Comparison of ENCODE assay signal across 8 cellular contexts in the genomic region with DNA sequence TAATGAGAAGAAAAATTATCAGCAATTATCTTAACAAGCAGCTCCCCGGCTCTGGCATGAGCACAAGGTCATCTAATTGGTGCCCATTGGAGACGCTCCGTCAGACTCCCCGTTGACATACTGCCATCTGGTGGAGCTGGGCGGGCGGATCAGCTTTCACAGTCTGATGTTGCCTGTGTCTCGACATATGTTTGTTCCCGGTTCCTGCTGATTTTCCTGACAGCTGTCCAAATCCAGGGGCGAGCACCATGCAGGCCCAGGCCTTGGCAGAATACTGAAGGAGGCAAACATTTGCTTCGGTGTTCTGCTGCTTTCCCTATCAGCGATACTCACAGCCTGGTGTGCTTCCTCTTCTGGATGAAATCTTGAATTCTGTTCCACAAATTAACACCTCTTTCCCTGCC. TPM values are rescaled to one million over a fixed set of nuclear protein-coding genes. Genes with fewer than 3 reads are reported as not detected.
DNase-seq lines count a peak whose midpoint lies in the region; TF ChIP-seq lines count a peak whose summit lies in the region.

No MANE protein-coding gene starts in this region.

- H3K36me3 ChIP-seq in GM23248 (ENCODE audit: low read depth) (no peaks in the 10 kb centered on the region), MG63 (no peaks in the 10 kb centered on the region), ovary (no peaks in the 10 kb centered on the region), tibial artery (no peaks in the 10 kb centered on the region)

- TF ChIP-seq EP300 in ovary (IDR thresholded peaks at IDR 0.05): no peak

- H4K20me1 ChIP-seq in GM23248 (ENCODE audit: insufficient read depth): no peaks in the 10 kb centered on the region

- no peak overlapping the region for H3K9ac ChIP-seq in GM23248

- H3K9me2 ChIP-seq in GM23248 (ENCODE audit: insufficient read depth): no peaks in the 10 kb centered on the region

- no peak overlapping the region for H3K27ac ChIP-seq in GM23248
- H3K27ac ChIP-seq in ovary: no peak overlapping the region
- no peak overlapping the region for H3K27ac ChIP-seq in tibial artery

- H3K27me3 ChIP-seq in GM23248 (replicated peaks; ENCODE audit: insufficient read depth) (no peaks in the 10 kb centered on the region), MG63 (no peaks in the 10 kb centered on the region), ovary (no peaks in the 10 kb centered on the region), tibial artery (no peaks in the 10 kb centered on the region)

- H3K4me3 ChIP-seq in GM23248 (no peak overlapping the region), MG63 (no peak overlapping the region), ovary (no peak overlapping the region), tibial artery (no peak overlapping the region)

- H3K9me3 ChIP-seq in GM23248 (ENCODE audit: low read depth): no peaks in the 10 kb centered on the region
- no peaks in the 10 kb centered on the region for H3K9me3 ChIP-seq in MG63
- H3K9me3 ChIP-seq in ovary: no peaks in the 10 kb centered on the region
- H3K9me3 ChIP-seq in tibial artery: no peaks in the 10 kb centered on the region

- H3K4me1 ChIP-seq in GM23248 (ENCODE audit: insufficient read depth) (no peaks in the 10 kb centered on the region), ovary (ENCODE audit: insufficient read depth) (peaks cover 2% of the 10 kb centered on the region), tibial artery (no peaks in the 10 kb centered on the region)

- 0 to 2% methylated on average over 11 of the region's 11 CpGs for WGBS in GM23248 (ENCODE audit: low coverage in 1 of 2, low lambda C conversion rate in 2 of 2, missing lambda C conversion rate in 2 of 2), 2 experiments
- WGBS in ovary, 3 donors: 1% methylated on average over 11 of the region's 11 CpGs

- in situ Hi-C loops in GM23248 (cut with MboI): loop anchor here (5.0 kb wide), 1 partner anchor 450 kb away; no protein-coding TSS in a partner anchor

- no peaks in the 10 kb centered on the region for H3F3A ChIP-seq in GM23248 (ENCODE audit: insufficient read depth)

- TF ChIP-seq POLR2A in ovary (IDR thresholded peaks at IDR 0.05): no peak

- no peaks in the 10 kb centered on the region for H3K79me2 ChIP-seq in GM23248 (ENCODE audit: insufficient read depth)

- TF ChIP-seq CTCF in ovary (IDR thresholded peaks at IDR 0.05) (peak; percentile 63 to 74 (median 63)), tibial artery (IDR thresholded peaks at IDR 0.05) (peak; percentile 79 to 80)

- H2AFZ ChIP-seq in GM23248: peak overlapping the region; percentile 61; the same call in 1 of the 2 replicates

- no peak overlapping the region for H3K4me2 ChIP-seq in GM23248 (ENCODE audit: unreplicated experiment)

- intact Hi-C loops in ovary (cut with DNase I) (loop anchor here (1.0 to 5.0 kb wide), 3 partner anchors 47 to 215 kb away; no protein-coding TSS in a partner anchor), tibial artery (cut with DNase I; ENCODE audit: low total_unique reads) (loop anchor here (5.0 to 10.0 kb wide), 2 partner anchors 97 to 210 kb away; no protein-coding TSS in a partner anchor)

- DNase-seq in DMS79 (lab: John Stamatoyannopoulos, UW) (peak; percentile 82), GM23248 (peak; percentile 80), MG63 (peak; percentile 80), SHP77 (lab: John Stamatoyannopoulos, UW) (peak; percentile 86 to 91), globus pallidus (ENCODE audit: low spot score) (peak; percentile 78), ovary (peak; percentile 63 to 80 (median 77)), tibial artery (peak; percentile 82)
- peak; percentile 57 for DNase-seq in activated gamma-delta T cell treated with anti-CD3 and anti-CD28 coated beads, Interleukin-2, amount 50 U/mL, for 16 hours (ENCODE audit: low read depth)

RNA-seq across cellular contexts. Expression of gene BARX2, which starts 43.8 kb away (rescaled TPM):
- not detected in 2 replicates for total RNA-seq in GM23248 (2014; rRNA removed; shearing (Covaris generic))
- polyA plus RNA-seq in GM23248 (2016; fragmentation: Nextera tagmentation; extraction: Ambion mirVana) (not detected in 2 replicates), ovary (under 1 TPM in 1 of 2 donors, not detected in 1; 0.06 TPM)
- not detected in 2 replicates for total RNA-seq in MG63 (2014; rRNA removed; shearing (Covaris generic); ENCODE audit: low replicate concordance)
- 1 to 10 TPM in 1 of 7 donors, under 1 TPM in 3, not detected in 3; 0.17 to 6.2 (median 0.52) TPM for total RNA-seq in ovary
